15 cellular contexts compared by ENCODE assay signal in the genomic region with DNA sequence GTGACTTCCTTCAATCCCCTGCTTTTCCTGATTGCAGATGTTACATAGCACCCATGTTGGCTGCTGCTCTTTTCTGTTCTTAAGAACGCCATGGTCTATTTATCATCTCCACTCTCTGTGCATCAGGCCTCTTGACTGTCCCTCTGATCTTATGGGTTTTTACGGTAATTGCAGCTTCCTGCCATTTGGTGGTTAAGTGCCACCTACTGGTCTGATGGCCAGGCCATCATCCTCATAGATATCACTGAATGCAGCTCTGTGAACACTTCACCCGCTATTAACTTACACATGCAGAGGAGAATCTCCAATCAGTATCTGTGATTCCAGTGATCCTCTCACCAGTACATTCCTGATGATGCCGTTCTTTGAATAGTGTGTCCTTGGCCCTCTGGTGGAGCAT.
DNase-seq lines count a peak whose midpoint lies in the region; TF ChIP-seq lines count a peak whose summit lies in the region.
"Had no signal": no experiment of that assay in that cellular context is flagged by ENCODE, and none has a peak within 500 bp of the region (broad histone marks: within the 10 kb centered on the region; RNA-seq: fewer than 3 reads in every experiment).

No MANE protein-coding gene starts in this region.

- H3K36me3 ChIP-seq in OCI-LY3 (replicated peaks; ENCODE audit: low read depth, low read length) = no peaks in the 10 kb centered on the region
- H3K36me3 ChIP-seq: adrenal gland had no signal

- no peaks in the 10 kb centered on the region for H3K79me2 ChIP-seq in OCI-LY3 (ENCODE audit: low read length)

- H2AFZ ChIP-seq in OCI-LY3 (ENCODE audit: low read depth, low read length) = no peak overlapping the region

- TF ChIP-seq CTCF in C4-2B (conservative IDR thresholded peaks at IDR 0.05) (peak; percentile 71), OCI-LY3 (IDR thresholded peaks at IDR 0.05; ENCODE audit: low read depth, low read length) (peak; percentile 56), epithelial cell of proximal tubule (conservative IDR thresholded peaks at IDR 0.05; ENCODE audit: low read depth, low read length) (peak; percentile 50)

- no peak overlapping the region for H3K9ac ChIP-seq in OCI-LY3 (ENCODE audit: low read length)

- H3K9me3 ChIP-seq in OCI-LY3 (ENCODE audit: insufficient read depth, low read length) = no peaks in the 10 kb centered on the region
- H3K9me3 ChIP-seq: adrenal gland had no signal

- H4K20me1 ChIP-seq in OCI-LY3 (ENCODE audit: insufficient read depth, low read length) = no peaks in the 10 kb centered on the region

- no peak overlapping the region for H3K4me3 ChIP-seq in OCI-LY3 (ENCODE audit: low read length)
- no peak overlapping the region for H3K4me3 ChIP-seq in epithelial cell of proximal tubule (ENCODE audit: low read depth, low read length)
- H3K4me3 ChIP-seq: adrenal gland had no signal

- peak; percentile 29 for DNase-seq in H4 (ENCODE audit: low spot score)
- no peak for DNase-seq in epithelial cell of proximal tubule (ENCODE audit: low read depth)
- no peak for DNase-seq in NCI-H2029 treated with DMSO at 0.1 percent for 48 hours (lab: John Stamatoyannopoulos, UW)
- DNase-seq in effector CD4-positive, alpha-beta T cell = no peak
- DNase-seq in NCI-H1092 treated with DMSO at 0.1 percent for 48 hours (lab: John Stamatoyannopoulos, UW) = no peak
- no peak for DNase-seq in T-helper 9 cell
- DNase-seq: left ventricle myocardium superior; NCI-H2171 treated with DMSO at 0.1 percent for 48 hours; nucleus accumbens; SHP77; stimulated activated CD4-positive, alpha-beta T cell treated with anti-CD3 and anti-CD28 coated beads, Interleukin-15, amount 100 ng/mL, for 24 hours; stimulated activated CD8-positive, alpha-beta memory T cell treated with anti-CD3 and anti-CD28 coated beads, Interleukin-4, amount 100 ng/mL, for 48 hours had no signal

- H3K27ac ChIP-seq in C4-2B (no peak overlapping the region), OCI-LY3 (ENCODE audit: low read length) (no peak overlapping the region)
- H3K27ac ChIP-seq: adrenal gland had no signal

- no peaks in the 10 kb centered on the region for H3K4me1 ChIP-seq in OCI-LY3 (ENCODE audit: low read length)
- H3K4me1 ChIP-seq: adrenal gland had no signal

- H3K4me2 ChIP-seq in OCI-LY3 (ENCODE audit: low read length) = no peak overlapping the region

- no peaks in the 10 kb centered on the region for H3K27me3 ChIP-seq in OCI-LY3 (ENCODE audit: low read depth, low read length)
- H3K27me3 ChIP-seq: adrenal gland had no signal
